34 cellular contexts compared by ENCODE assay signal in genomic region chr18:42164556-42164955, GRCh38.
"Had no signal": no experiment of that assay in that cellular context is flagged by ENCODE, and none has a peak within 500 bp of the region (broad histone marks: within the 10 kb centered on the region; RNA-seq: fewer than 3 reads in every experiment).

No MANE protein-coding gene starts in this region.

- H3K27me3 ChIP-seq: body of pancreas, cardiac muscle cell, colonic mucosa, esophagus squamous epithelium, ovary, sigmoid colon, suprapubic skin, tibial nerve had no signal

- H3K27ac Mint-ChIP-seq: activated B cell treated with CpG ODN at 0.5 μM for 24 hours; activated CD8-positive, alpha-beta memory T cell treated with anti-CD3 and anti-CD28 coated beads, Interleukin-2, amount 10 ng/mL, durations not matched to agents 7 days and 5 days; activated CD8-positive, alpha-beta T cell treated with anti-CD3 and anti-CD28 coated beads, Interleukin-2, amount 10 ng/mL, durations not matched to agents 7 days and 5 days; activated naive CD4-positive, alpha-beta T cell treated with anti-CD3 and anti-CD28 coated beads, Interleukin-2, amount 50 U/mL, for 24 hours; activated naive CD8-positive, alpha-beta T cell treated with anti-CD3 and anti-CD28 coated beads, Interleukin-2, amount 50 U/mL, for 24 hours; activated T-helper 2 cell treated with anti-CD3 and anti-CD28 coated beads, Interferon-gamma antibody, Interleukin-2, Interleukin-4, amounts not matched to agents 10 μg/mL and 5 μg/mL and 100 μg/mL, durations not matched to agents 14 hours and 24 hours and 36 hours; naive thymus-derived CD4-positive, alpha-beta T cell; stimulated activated naive B cell treated with anti-CD40 and anti-IgM and Interleukin-4, amounts not matched to agents 10 μg/mL and 1 μg/mL and 100 μg/mL, for 72 hours; T-helper 17 cell had no signal

- H3K4me3 ChIP-seq: body of pancreas, cardiac muscle cell, colonic mucosa, esophagus squamous epithelium, ovary, prostate gland, sigmoid colon, suprapubic skin, tibial nerve had no signal

- H3K36me3 Mint-ChIP-seq: activated CD8-positive, alpha-beta memory T cell treated with anti-CD3 and anti-CD28 coated beads, Interleukin-2, amount 10 ng/mL, durations not matched to agents 7 days and 5 days; stimulated activated naive B cell treated with anti-CD40 and anti-IgM and Interleukin-4, amounts not matched to agents 10 μg/mL and 1 μg/mL and 100 μg/mL, for 72 hours had no signal

- H3K4me3 Mint-ChIP-seq: activated B cell treated with CpG ODN at 0.5 μM for 24 hours; activated CD8-positive, alpha-beta memory T cell treated with anti-CD3 and anti-CD28 coated beads, Interleukin-2, amount 10 ng/mL, durations not matched to agents 7 days and 5 days; activated CD8-positive, alpha-beta T cell treated with anti-CD3 and anti-CD28 coated beads, Interleukin-2, amount 10 ng/mL, durations not matched to agents 7 days and 5 days; activated naive CD4-positive, alpha-beta T cell treated with anti-CD3 and anti-CD28 coated beads, Interleukin-2, amount 50 U/mL, for 24 hours; activated naive CD8-positive, alpha-beta T cell treated with anti-CD3 and anti-CD28 coated beads, Interleukin-2, amount 50 U/mL, for 24 hours; naive thymus-derived CD4-positive, alpha-beta T cell; stimulated activated naive B cell treated with anti-CD40 and anti-IgM and Interleukin-4, amounts not matched to agents 10 μg/mL and 1 μg/mL and 100 μg/mL, for 72 hours; T-helper 17 cell had no signal

- ATAC-seq: activated CD8-positive, alpha-beta memory T cell treated with anti-CD3 and anti-CD28 coated beads, Interleukin-2, amount 10 ng/mL, durations not matched to agents 7 days and 5 days; activated CD8-positive, alpha-beta T cell treated with anti-CD3 and anti-CD28 coated beads, Interleukin-2, amount 10 ng/mL, durations not matched to agents 7 days and 5 days; activated naive CD8-positive, alpha-beta T cell treated with anti-CD3 and anti-CD28 coated beads, Interleukin-2, amount 50 U/mL, for 24 hours; body of pancreas; left colon; naive thymus-derived CD4-positive, alpha-beta T cell; stimulated activated naive B cell treated with anti-CD40 and anti-IgM and Interleukin-4, amounts not matched to agents 10 μg/mL and 1 μg/mL and 100 μg/mL, for 72 hours; T-helper 17 cell had no signal

- H3K4me1 ChIP-seq: body of pancreas, colonic mucosa, esophagus squamous epithelium, prostate gland, sigmoid colon, suprapubic skin, tibial nerve had no signal

- DNase-seq: activated B cell treated with CpG ODN at 0.5 μM for 24 hours; activated CD4-positive, alpha-beta T cell treated with anti-CD3 and anti-CD28 coated beads, Interleukin-2, amount 50 U/mL, for 1 hour; activated CD8-positive, alpha-beta memory T cell treated with anti-CD3 and anti-CD28 coated beads, Interleukin-2, amount 10 ng/mL, durations not matched to agents 7 days and 5 days; activated CD8-positive, alpha-beta T cell treated with anti-CD3 and anti-CD28 coated beads, Interleukin-2, amount 10 ng/mL, durations not matched to agents 7 days and 5 days; activated naive CD8-positive, alpha-beta T cell treated with anti-CD3 and anti-CD28 coated beads, Interleukin-2, amount 50 U/mL, for 24 hours; activated T-cell treated with anti-CD3 and anti-CD28 coated beads, Interleukin-2, amount 50 U/mL, for 48 hours; amygdala; body of pancreas; cerebellar nuclear complex; colonic mucosa; effector CD8-positive, alpha-beta T cell; esophagus squamous epithelium; head of caudate nucleus; hippocampal formation; left colon; mammary epithelial cell; midbrain; naive thymus-derived CD4-positive, alpha-beta T cell; ovary; sigmoid colon; small intestine; stimulated activated CD4-positive, alpha-beta T cell treated with anti-CD3 and anti-CD28 coated beads, Interleukin-1b, Interleukin-23, amount 100 ng/mL, for 48 hours; stimulated activated CD4-positive, alpha-beta T cell treated with anti-CD3 and anti-CD28 coated beads, Interleukin-4, amount 100 ng/mL, for 4 hours; stimulated activated CD8-positive, alpha-beta memory T cell treated with anti-CD3 and anti-CD28 coated beads, Interleukin-4, amount 100 ng/mL, for 48 hours; stimulated activated naive B cell treated with anti-CD40 and anti-IgM and Interleukin-4, amounts not matched to agents 10 μg/mL and 1 μg/mL and 100 μg/mL, for 72 hours; T-helper 17 cell; T1000 had no signal

- H3K9me3 ChIP-seq: body of pancreas, colonic mucosa, esophagus squamous epithelium, ovary, prostate gland, sigmoid colon, suprapubic skin, tibial nerve had no signal

- H3K27ac ChIP-seq: body of pancreas, cardiac muscle cell, colonic mucosa, epithelial cell of prostate, esophagus squamous epithelium, ovary, prostate gland, sigmoid colon, suprapubic skin, tibial nerve had no signal

- H3K9me3 Mint-ChIP-seq: activated B cell treated with CpG ODN at 0.5 μM for 24 hours; activated naive CD4-positive, alpha-beta T cell treated with anti-CD3 and anti-CD28 coated beads, Interleukin-2, amount 50 U/mL, for 24 hours; activated naive CD8-positive, alpha-beta T cell treated with anti-CD3 and anti-CD28 coated beads, Interleukin-2, amount 50 U/mL, for 24 hours; activated T-helper 2 cell treated with anti-CD3 and anti-CD28 coated beads, Interferon-gamma antibody, Interleukin-2, Interleukin-4, amounts not matched to agents 10 μg/mL and 5 μg/mL and 100 μg/mL, durations not matched to agents 14 hours and 24 hours and 36 hours; naive thymus-derived CD4-positive, alpha-beta T cell; stimulated activated naive B cell treated with anti-CD40 and anti-IgM and Interleukin-4, amounts not matched to agents 10 μg/mL and 1 μg/mL and 100 μg/mL, for 72 hours had no signal

- H3K36me3 ChIP-seq: cardiac muscle cell, colonic mucosa, esophagus squamous epithelium, ovary, prostate gland, sigmoid colon, suprapubic skin, tibial nerve had no signal

- H3K27me3 Mint-ChIP-seq: activated B cell treated with CpG ODN at 0.5 μM for 24 hours; activated CD8-positive, alpha-beta memory T cell treated with anti-CD3 and anti-CD28 coated beads, Interleukin-2, amount 10 ng/mL, durations not matched to agents 7 days and 5 days; activated naive CD8-positive, alpha-beta T cell treated with anti-CD3 and anti-CD28 coated beads, Interleukin-2, amount 50 U/mL, for 24 hours; naive thymus-derived CD4-positive, alpha-beta T cell; stimulated activated naive B cell treated with anti-CD40 and anti-IgM and Interleukin-4, amounts not matched to agents 10 μg/mL and 1 μg/mL and 100 μg/mL, for 72 hours; T-helper 17 cell had no signal

- H3K4me1 Mint-ChIP-seq: activated B cell treated with CpG ODN at 0.5 μM for 24 hours; activated CD8-positive, alpha-beta memory T cell treated with anti-CD3 and anti-CD28 coated beads, Interleukin-2, amount 10 ng/mL, durations not matched to agents 7 days and 5 days; activated naive CD4-positive, alpha-beta T cell treated with anti-CD3 and anti-CD28 coated beads, Interleukin-2, amount 50 U/mL, for 24 hours; activated naive CD8-positive, alpha-beta T cell treated with anti-CD3 and anti-CD28 coated beads, Interleukin-2, amount 50 U/mL, for 24 hours; naive thymus-derived CD4-positive, alpha-beta T cell; stimulated activated naive B cell treated with anti-CD40 and anti-IgM and Interleukin-4, amounts not matched to agents 10 μg/mL and 1 μg/mL and 100 μg/mL, for 72 hours; T-helper 17 cell had no signal
